ENCODE assay signal across 18 cellular contexts in the genomic region with DNA sequence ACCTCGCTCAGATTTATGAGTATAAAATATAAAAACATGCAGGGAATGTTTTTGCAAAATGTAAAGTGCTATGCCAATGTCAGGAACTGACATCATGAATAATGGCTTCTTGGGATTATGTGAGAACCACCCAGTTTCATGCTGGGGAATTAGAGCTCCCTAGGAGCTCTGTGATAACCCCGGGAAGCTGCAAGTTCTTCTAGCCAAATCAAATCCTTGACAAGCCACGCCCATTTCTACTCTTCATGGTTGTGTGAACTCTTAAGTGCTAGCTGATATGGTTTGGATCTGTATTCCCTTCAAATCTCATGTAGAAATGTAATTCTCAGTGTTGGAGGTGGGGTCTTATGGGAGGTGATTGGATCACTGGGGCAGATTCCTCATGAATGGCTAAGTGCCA.
"Had no signal": no experiment of that assay in that cellular context is flagged by ENCODE, and none has a peak within 500 bp of the region (broad histone marks: within the 10 kb centered on the region; RNA-seq: fewer than 3 reads in every experiment).

No MANE protein-coding gene starts in this region.

- H3K4me3 ChIP-seq: hepatocyte, lung, pancreas, smooth muscle cell had no signal

- H3K27me3 ChIP-seq: foreskin keratinocyte, hepatocyte, pancreas had no signal

- H3K4me1 ChIP-seq: foreskin keratinocyte had no signal

- H3K27ac ChIP-seq: foreskin keratinocyte, hepatocyte, pancreas had no signal

- H3K9me3 ChIP-seq: pancreas had no signal

- H3K36me3 ChIP-seq: pancreas had no signal

- ATAC-seq: foreskin keratinocyte, left cardiac atrium, left ventricle myocardium superior, pancreas, right cardiac atrium had no signal

- DNase-seq: effector CD4-positive, alpha-beta T cell; endodermal cell; erythroblast; foreskin keratinocyte; head of caudate nucleus; kidney; left cardiac atrium; left ventricle myocardium superior; mesenchymal stem cell; naive B cell; occipital lobe; pancreas; right cardiac atrium; stimulated activated CD4-positive, alpha-beta T cell treated with anti-CD3 and anti-CD28 coated beads, Interleukin-2, amount 100 ng/mL, for 48 hours; stimulated activated naive CD4-positive, alpha-beta T cell treated with Interleukin-2 at 50 U/mL for 16 hours had no signal
